28 cellular contexts compared by ENCODE assay signal in genomic region chr13:91797567-91797966, GRCh38.
"Had no signal": no experiment of that assay in that cellular context is flagged by ENCODE, and none has a peak within 500 bp of the region (broad histone marks: within the 10 kb centered on the region; RNA-seq: fewer than 3 reads in every experiment).

No MANE protein-coding gene starts in this region.

- H3K9me3 Mint-ChIP-seq: neural progenitor cell had no signal

- H3K36me3 Mint-ChIP-seq: neural progenitor cell; stimulated activated effector memory CD8-positive, alpha-beta T cell treated with anti-CD3 and anti-CD28 coated beads, Interleukin-12 subunit alpha, Interleukin-12 subunit beta, amount 100 ng/mL, for 72 hours; stimulated activated naive B cell treated with anti-CD40 and anti-IgM and Interleukin-4, amounts not matched to agents 10 μg/mL and 1 μg/mL and 100 μg/mL, for 72 hours had no signal

- H3K4me2 ChIP-seq: neural progenitor cell had no signal

- H3K27me3 ChIP-seq: neural progenitor cell, ovary, right lobe of liver, sigmoid colon, stomach, thyroid gland, tibial nerve, upper lobe of left lung, vagina had no signal

- H3K9me3 ChIP-seq: ovary, psoas muscle, right lobe of liver, stomach, thoracic aorta, thyroid gland, tibial nerve, upper lobe of left lung, vagina had no signal

- H2AFZ ChIP-seq: neural progenitor cell, parathyroid adenoma had no signal

- H3K27me3 Mint-ChIP-seq: natural killer cell treated with Interleukin-12 subunit alpha and Interleukin-12 subunit beta and Interleukin-15 and Interleukin-18, amount 100 ng/mL, for 72 hours; stimulated activated naive B cell treated with anti-CD40 and anti-IgM and Interleukin-4, amounts not matched to agents 10 μg/mL and 1 μg/mL and 100 μg/mL, for 72 hours; stimulated activated naive CD8-positive, alpha-beta T cell treated with anti-CD3 and anti-CD28 coated beads, Interleukin-15, Interleukin-2, amounts not matched to agents 100 ng/mL and 50 ng/mL, for 24 hours had no signal

- H3K27ac ChIP-seq: neural progenitor cell, ovary, parathyroid adenoma, psoas muscle, right lobe of liver, sigmoid colon, stomach, thoracic aorta, thyroid gland, tibial nerve, upper lobe of left lung, vagina had no signal

- H3K36me3 ChIP-seq: neural progenitor cell, ovary, right lobe of liver, sigmoid colon, stomach, thoracic aorta, thyroid gland, tibial nerve, upper lobe of left lung, vagina had no signal

- H3K79me2 ChIP-seq: parathyroid adenoma had no signal

- DNase-seq: nephron progenitor cell; occipital lobe; ovary; posterior cingulate gyrus; psoas muscle; right cardiac atrium; right lobe of liver; sigmoid colon; small intestine; stimulated activated CD4-positive, alpha-beta T cell treated with anti-CD3 and anti-CD28 coated beads, Interleukin-15, amount 100 ng/mL, for 24 hours; stimulated activated CD4-positive, alpha-beta T cell treated with anti-CD3 and anti-CD28 coated beads, Interleukin-2, amount 100 ng/mL, for 24 hours; stimulated activated CD4-positive, alpha-beta T cell treated with anti-CD3 and anti-CD28 coated beads, Interleukin-2, amount 100 ng/mL, for 48 hours; stimulated activated CD4-positive, alpha-beta T cell treated with anti-CD3 and anti-CD28 coated beads, Interleukin-4, amount 100 ng/mL, for 24 hours; stimulated activated naive B cell treated with anti-CD40 and anti-IgM and Interleukin-4, amounts not matched to agents 10 μg/mL and 1 μg/mL and 100 μg/mL, for 72 hours; stimulated activated naive CD4-positive, alpha-beta T cell treated with Interleukin-2 at 50 U/mL for 16 hours; stomach; thyroid gland; trophoblast cell; upper lobe of left lung had no signal

- H3K4me3 ChIP-seq: neural progenitor cell, ovary, psoas muscle, right lobe of liver, sigmoid colon, stomach, thoracic aorta, thyroid gland, tibial nerve, upper lobe of left lung, vagina had no signal

- ATAC-seq: natural killer cell treated with Interleukin-12 subunit alpha and Interleukin-12 subunit beta and Interleukin-15 and Interleukin-18, amount 100 ng/mL, for 72 hours; psoas muscle; right cardiac atrium; right lobe of liver; stimulated activated effector memory CD8-positive, alpha-beta T cell treated with anti-CD3 and anti-CD28 coated beads, Interleukin-12 subunit alpha, Interleukin-12 subunit beta, amount 100 ng/mL, for 72 hours; stimulated activated naive B cell treated with anti-CD40 and anti-IgM and Interleukin-4, amounts not matched to agents 10 μg/mL and 1 μg/mL and 100 μg/mL, for 72 hours had no signal

- H3K9ac ChIP-seq: neural progenitor cell, parathyroid adenoma had no signal

- H3K4me1 ChIP-seq: neural progenitor cell, parathyroid adenoma, psoas muscle, right lobe of liver, stomach, thyroid gland, tibial nerve, upper lobe of left lung, vagina had no signal

- H3K27ac Mint-ChIP-seq: natural killer cell treated with Interleukin-12 subunit alpha and Interleukin-12 subunit beta and Interleukin-15 and Interleukin-18, amount 100 ng/mL, for 72 hours; nephron progenitor cell; neural progenitor cell; progenitor cell of endocrine pancreas; stimulated activated effector memory CD8-positive, alpha-beta T cell treated with anti-CD3 and anti-CD28 coated beads, Interleukin-12 subunit alpha, Interleukin-12 subunit beta, amount 100 ng/mL, for 72 hours; stimulated activated naive B cell treated with anti-CD40 and anti-IgM and Interleukin-4, amounts not matched to agents 10 μg/mL and 1 μg/mL and 100 μg/mL, for 72 hours; stimulated activated naive CD8-positive, alpha-beta T cell treated with anti-CD3 and anti-CD28 coated beads, Interleukin-15, Interleukin-2, amounts not matched to agents 100 ng/mL and 50 ng/mL, for 24 hours had no signal

- H3K4me1 Mint-ChIP-seq: nephron progenitor cell; neural progenitor cell; stimulated activated effector memory CD8-positive, alpha-beta T cell treated with anti-CD3 and anti-CD28 coated beads, Interleukin-12 subunit alpha, Interleukin-12 subunit beta, amount 100 ng/mL, for 72 hours; stimulated activated naive B cell treated with anti-CD40 and anti-IgM and Interleukin-4, amounts not matched to agents 10 μg/mL and 1 μg/mL and 100 μg/mL, for 72 hours had no signal

- H3K4me3 Mint-ChIP-seq: natural killer cell treated with Interleukin-12 subunit alpha and Interleukin-12 subunit beta and Interleukin-15 and Interleukin-18, amount 100 ng/mL, for 72 hours; nephron progenitor cell; neural progenitor cell; stimulated activated effector memory CD8-positive, alpha-beta T cell treated with anti-CD3 and anti-CD28 coated beads, Interleukin-12 subunit alpha, Interleukin-12 subunit beta, amount 100 ng/mL, for 72 hours; stimulated activated naive B cell treated with anti-CD40 and anti-IgM and Interleukin-4, amounts not matched to agents 10 μg/mL and 1 μg/mL and 100 μg/mL, for 72 hours; stimulated activated naive CD8-positive, alpha-beta T cell treated with anti-CD3 and anti-CD28 coated beads, Interleukin-15, Interleukin-2, amounts not matched to agents 100 ng/mL and 50 ng/mL, for 24 hours had no signal
